Comparison of ENCODE assay signal across 8 cellular contexts in the genomic region with DNA sequence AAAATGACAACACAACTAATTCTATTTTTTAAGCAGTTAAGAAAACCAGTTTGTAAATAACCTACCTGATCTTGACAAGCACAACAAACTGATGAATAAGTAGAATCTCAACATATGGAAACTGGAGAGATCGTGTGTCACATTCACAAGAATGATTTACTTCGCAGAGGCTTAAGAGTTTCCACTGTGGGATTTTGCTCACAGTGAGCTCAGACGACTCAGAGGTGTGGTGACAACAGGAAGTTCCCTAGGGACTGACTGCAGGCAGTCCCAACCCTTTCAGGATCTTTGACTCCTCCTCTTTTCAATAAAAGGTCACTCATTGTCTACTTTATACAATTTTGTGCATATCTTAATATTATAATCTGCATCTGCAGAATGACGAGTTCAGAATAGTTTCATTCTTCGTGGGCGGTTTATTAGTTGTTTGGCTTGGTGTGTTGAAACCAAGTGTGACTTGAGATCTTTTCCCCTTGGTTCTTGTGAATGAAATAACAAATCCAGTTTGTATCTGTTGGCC. TPM values are rescaled to one million over a fixed set of nuclear protein-coding genes. Genes with fewer than 3 reads are reported as not detected.
DNase-seq lines count a peak whose midpoint lies in the region; ATAC-seq and TF ChIP-seq lines count a peak whose summit lies in the region.

A gene (minus strand): TSS at position 231 of the 520 bp plus-strand sequence. CDS start 117 bp downstream, at position 114.

- no peaks in the 10 kb centered on the region for H3K9me3 ChIP-seq in SK-N-MC (ENCODE audit: low read depth, low read length)
- H3K9me3 ChIP-seq in sigmoid colon: no peaks in the 10 kb centered on the region

- 7 to 38% methylated on average over 6 of the region's 6 CpGs for WGBS in sigmoid colon, 2 donors

- H3K9ac ChIP-seq in SK-N-MC (ENCODE audit: insufficient read length): peak within 1 kb of the TSS; percentile 61

- DNase-seq in EH (ENCODE audit: low read depth) (peak; percentile 37), GM19238 (ENCODE audit: insufficient read length, low spot score) (peak; percentile 35), SK-N-MC (ENCODE audit: low read depth, low spot score) (peak; percentile 65), iris pigment epithelial cell (ENCODE audit: low read depth) (peak; percentile 71), sigmoid colon (no peak), NCI-H1092 treated with DMSO at 0.1 percent for 48 hours (lab: John Stamatoyannopoulos, UW) (no peak)

- TF ChIP-seq EP300 in sigmoid colon (IDR thresholded peaks at IDR 0.05): no peak

- no peak for TF ChIP-seq CTCF in sigmoid colon (IDR thresholded peaks at IDR 0.05)

- H3K27me3 ChIP-seq in sigmoid colon: no peaks in the 10 kb centered on the region

- peak within 1 kb of the TSS; percentile 67 for H3K4me3 ChIP-seq in SK-N-MC
- H3K4me3 ChIP-seq in sigmoid colon: no peak within 1 kb of the TSS

- intact Hi-C loops in sigmoid colon (cut with DNase I): loop anchor here (10.0 kb wide), 1 partner anchor 188 kb away; a partner anchor contains a TSS

- peak within 1 kb of the TSS; percentile 69 for H3K27ac ChIP-seq in SK-N-MC
- no peak within 1 kb of the TSS for H3K27ac ChIP-seq in sigmoid colon

- peak; percentile 80 for ATAC-seq in HG03175 (IDR thresholded peaks at IDR 0.05; ENCODE audit: unreplicated experiment)
- ATAC-seq in GM18519 (IDR thresholded peaks at IDR 0.05; ENCODE audit: low FRiP score, unreplicated experiment): no peak

- peak in 1 of 2 donors; percentile 74 for TF ChIP-seq POLR2A in sigmoid colon (IDR thresholded peaks at IDR 0.05)

- peaks cover 0 to 4% (median 0%) of the 10 kb centered on the region in 4 donors for H3K4me1 ChIP-seq in sigmoid colon

- H3K36me3 ChIP-seq in SK-N-MC (ENCODE audit: insufficient read depth, low read length) (no peaks in the 10 kb centered on the region), sigmoid colon (no peaks in the 10 kb centered on the region)

RNA-seq across cellular contexts. Expression of the gene that starts here (rescaled TPM):
- under 1 TPM in 2 of 4 donors, not detected in 2; 0.14 to 0.36 TPM for total RNA-seq in sigmoid colon
- 10 to 100 TPM; 16.2 to 37.1 (median 34.7) TPM for polyA plus RNA-seq in sigmoid colon

Comparison
In these comparisons a context has a peak if more than half of its experiments do, and no peak if none do; other contexts are left out.
1. DNase-seq: peak in EH (single experiment), GM19238 (single experiment), SK-N-MC (single experiment) and iris pigment epithelial cell (single experiment); none in sigmoid colon (single experiment) and NCI-H1092 treated with DMSO at 0.1 percent for 48 hours (single experiment).